Comparison of ENCODE assay signal across 2 cellular contexts in the genomic region with DNA sequence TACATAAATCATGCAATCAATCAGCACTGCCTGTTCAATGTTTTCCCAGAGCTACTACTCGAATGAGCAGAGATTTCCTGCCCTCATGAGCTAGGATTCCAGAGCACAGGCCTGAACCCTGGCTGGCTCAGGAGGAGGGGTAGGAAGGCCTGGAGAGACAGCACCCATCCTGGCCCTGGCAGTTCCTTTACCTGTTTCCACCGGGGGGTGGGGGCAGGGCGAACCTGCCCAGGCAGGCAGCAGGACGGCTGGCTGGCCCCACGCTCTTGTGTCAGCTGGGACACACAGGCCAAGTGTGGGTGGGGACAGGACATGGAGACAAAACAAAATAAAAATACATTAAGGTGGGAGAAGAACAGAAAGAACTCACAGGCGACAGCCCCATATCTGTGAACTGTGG.
TF ChIP-seq lines count a peak whose summit lies in the region.

No MANE protein-coding gene starts in this region.

TF ChIP-seq in liver, 16 proteins besides CTCF, POLR2A, EP300 and RAD21:
- TF ChIP-seq SP1 (IDR thresholded peaks at IDR 0.05): no peak
- peak in 1 of 2 donors; percentile 49 for TF ChIP-seq HNF4A (conservative IDR thresholded peaks at IDR 0.05)
- TF ChIP-seq, protein P1, sequence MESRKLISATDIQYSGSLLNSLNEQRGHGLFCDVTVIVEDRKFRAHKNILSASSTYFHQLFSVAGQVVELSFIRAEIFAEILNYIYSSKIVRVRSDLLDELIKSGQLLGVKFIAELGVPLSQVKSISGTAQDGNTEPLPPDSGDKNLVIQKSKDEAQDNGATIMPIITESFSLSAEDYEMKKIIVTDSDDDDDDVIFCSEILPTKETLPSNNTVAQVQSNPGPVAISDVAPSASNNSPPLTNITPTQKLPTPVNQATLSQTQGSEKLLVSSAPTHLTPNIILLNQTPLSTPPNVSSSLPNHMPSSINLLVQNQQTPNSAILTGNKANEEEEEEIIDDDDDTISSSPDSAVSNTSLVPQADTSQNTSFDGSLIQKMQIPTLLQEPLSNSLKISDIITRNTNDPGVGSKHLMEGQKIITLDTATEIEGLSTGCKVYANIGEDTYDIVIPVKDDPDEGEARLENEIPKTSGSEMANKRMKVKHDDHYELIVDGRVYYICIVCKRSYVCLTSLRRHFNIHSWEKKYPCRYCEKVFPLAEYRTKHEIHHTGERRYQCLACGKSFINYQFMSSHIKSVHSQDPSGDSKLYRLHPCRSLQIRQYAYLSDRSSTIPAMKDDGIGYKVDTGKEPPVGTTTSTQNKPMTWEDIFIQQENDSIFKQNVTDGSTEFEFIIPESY (IDR thresholded peaks at IDR 0.05): no peak
- TF ChIP-seq, protein P2, sequence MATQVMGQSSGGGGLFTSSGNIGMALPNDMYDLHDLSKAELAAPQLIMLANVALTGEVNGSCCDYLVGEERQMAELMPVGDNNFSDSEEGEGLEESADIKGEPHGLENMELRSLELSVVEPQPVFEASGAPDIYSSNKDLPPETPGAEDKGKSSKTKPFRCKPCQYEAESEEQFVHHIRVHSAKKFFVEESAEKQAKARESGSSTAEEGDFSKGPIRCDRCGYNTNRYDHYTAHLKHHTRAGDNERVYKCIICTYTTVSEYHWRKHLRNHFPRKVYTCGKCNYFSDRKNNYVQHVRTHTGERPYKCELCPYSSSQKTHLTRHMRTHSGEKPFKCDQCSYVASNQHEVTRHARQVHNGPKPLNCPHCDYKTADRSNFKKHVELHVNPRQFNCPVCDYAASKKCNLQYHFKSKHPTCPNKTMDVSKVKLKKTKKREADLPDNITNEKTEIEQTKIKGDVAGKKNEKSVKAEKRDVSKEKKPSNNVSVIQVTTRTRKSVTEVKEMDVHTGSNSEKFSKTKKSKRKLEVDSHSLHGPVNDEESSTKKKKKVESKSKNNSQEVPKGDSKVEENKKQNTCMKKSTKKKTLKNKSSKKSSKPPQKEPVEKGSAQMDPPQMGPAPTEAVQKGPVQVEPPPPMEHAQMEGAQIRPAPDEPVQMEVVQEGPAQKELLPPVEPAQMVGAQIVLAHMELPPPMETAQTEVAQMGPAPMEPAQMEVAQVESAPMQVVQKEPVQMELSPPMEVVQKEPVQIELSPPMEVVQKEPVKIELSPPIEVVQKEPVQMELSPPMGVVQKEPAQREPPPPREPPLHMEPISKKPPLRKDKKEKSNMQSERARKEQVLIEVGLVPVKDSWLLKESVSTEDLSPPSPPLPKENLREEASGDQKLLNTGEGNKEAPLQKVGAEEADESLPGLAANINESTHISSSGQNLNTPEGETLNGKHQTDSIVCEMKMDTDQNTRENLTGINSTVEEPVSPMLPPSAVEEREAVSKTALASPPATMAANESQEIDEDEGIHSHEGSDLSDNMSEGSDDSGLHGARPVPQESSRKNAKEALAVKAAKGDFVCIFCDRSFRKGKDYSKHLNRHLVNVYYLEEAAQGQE (IDR thresholded peaks at IDR 0.05): no peak
- TF ChIP-seq, protein P3, sequence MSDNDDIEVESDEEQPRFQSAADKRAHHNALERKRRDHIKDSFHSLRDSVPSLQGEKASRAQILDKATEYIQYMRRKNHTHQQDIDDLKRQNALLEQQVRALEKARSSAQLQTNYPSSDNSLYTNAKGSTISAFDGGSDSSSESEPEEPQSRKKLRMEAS (IDR thresholded peaks at IDR 0.05): no peak
- TF ChIP-seq YY1 (IDR thresholded peaks at IDR 0.05): no peak
- no peak for TF ChIP-seq EGR1 (IDR thresholded peaks at IDR 0.05; ENCODE audit: low read depth in 2 of 2)
- no peak for TF ChIP-seq NR2F2 (IDR thresholded peaks at IDR 0.05)
- TF ChIP-seq RXRA (IDR thresholded peaks at IDR 0.05): peak; percentile 31 to 51
- no peak for TF ChIP-seq HNF4G (IDR thresholded peaks at IDR 0.05)
- no peak for TF ChIP-seq FOXA1 (IDR thresholded peaks at IDR 0.05)
- TF ChIP-seq TAF1 (conservative IDR thresholded peaks at IDR 0.05): no peak
- TF ChIP-seq, protein P4, sequence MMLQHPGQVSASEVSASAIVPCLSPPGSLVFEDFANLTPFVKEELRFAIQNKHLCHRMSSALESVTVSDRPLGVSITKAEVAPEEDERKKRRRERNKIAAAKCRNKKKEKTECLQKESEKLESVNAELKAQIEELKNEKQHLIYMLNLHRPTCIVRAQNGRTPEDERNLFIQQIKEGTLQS (IDR thresholded peaks at IDR 0.05): no peak
- TF ChIP-seq FOXA2 (IDR thresholded peaks at IDR 0.05): no peak
- no peak for TF ChIP-seq JUND (IDR thresholded peaks at IDR 0.05)
- TF ChIP-seq GABPA (IDR thresholded peaks at IDR 0.05 in 1 of 2, conservative IDR thresholded peaks at IDR 0.05 in 1 of 2): no peak
TF ChIP-seq in liver: peak in this region for 2.

TF ChIP-seq in HepG2, 621 proteins besides CTCF, POLR2A, EP300 and RAD21:
- no peak for TF ChIP-seq ARNT (IDR thresholded peaks at IDR 0.05)
- TF ChIP-seq MTF1 (CRISPR knock-in tag; IDR thresholded peaks at IDR 0.05): no peak
- no peak for TF ChIP-seq ZNF224 (CRISPR knock-in tag; IDR thresholded peaks at IDR 0.05)
- no peak for TF ChIP-seq ARHGAP35 (CRISPR knock-in tag; IDR thresholded peaks at IDR 0.05; ENCODE audit: borderline replicate concordance)
- no peak for TF ChIP-seq ZFAT (CRISPR knock-in tag; conservative IDR thresholded peaks at IDR 0.05)
- TF ChIP-seq SPEN (CRISPR knock-in tag; IDR thresholded peaks at IDR 0.05; ENCODE audit: low read depth): no peak
- TF ChIP-seq, protein P5, sequence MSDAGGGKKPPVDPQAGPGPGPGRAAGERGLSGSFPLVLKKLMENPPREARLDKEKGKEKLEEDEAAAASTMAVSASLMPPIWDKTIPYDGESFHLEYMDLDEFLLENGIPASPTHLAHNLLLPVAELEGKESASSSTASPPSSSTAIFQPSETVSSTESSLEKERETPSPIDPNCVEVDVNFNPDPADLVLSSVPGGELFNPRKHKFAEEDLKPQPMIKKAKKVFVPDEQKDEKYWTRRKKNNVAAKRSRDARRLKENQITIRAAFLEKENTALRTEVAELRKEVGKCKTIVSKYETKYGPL (CRISPR knock-in tag; IDR thresholded peaks at IDR 0.05): no peak
- no peak for TF ChIP-seq CEBPG (CRISPR knock-in tag; IDR thresholded peaks at IDR 0.05)
- TF ChIP-seq, protein P6, sequence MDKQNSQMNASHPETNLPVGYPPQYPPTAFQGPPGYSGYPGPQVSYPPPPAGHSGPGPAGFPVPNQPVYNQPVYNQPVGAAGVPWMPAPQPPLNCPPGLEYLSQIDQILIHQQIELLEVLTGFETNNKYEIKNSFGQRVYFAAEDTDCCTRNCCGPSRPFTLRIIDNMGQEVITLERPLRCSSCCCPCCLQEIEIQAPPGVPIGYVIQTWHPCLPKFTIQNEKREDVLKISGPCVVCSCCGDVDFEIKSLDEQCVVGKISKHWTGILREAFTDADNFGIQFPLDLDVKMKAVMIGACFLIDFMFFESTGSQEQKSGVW (CRISPR knock-in tag; IDR thresholded peaks at IDR 0.05; ENCODE audit: borderline replicate concordance): no peak
- TF ChIP-seq MEF2D (CRISPR knock-in tag; IDR thresholded peaks at IDR 0.05): no peak
- TF ChIP-seq, protein P7, sequence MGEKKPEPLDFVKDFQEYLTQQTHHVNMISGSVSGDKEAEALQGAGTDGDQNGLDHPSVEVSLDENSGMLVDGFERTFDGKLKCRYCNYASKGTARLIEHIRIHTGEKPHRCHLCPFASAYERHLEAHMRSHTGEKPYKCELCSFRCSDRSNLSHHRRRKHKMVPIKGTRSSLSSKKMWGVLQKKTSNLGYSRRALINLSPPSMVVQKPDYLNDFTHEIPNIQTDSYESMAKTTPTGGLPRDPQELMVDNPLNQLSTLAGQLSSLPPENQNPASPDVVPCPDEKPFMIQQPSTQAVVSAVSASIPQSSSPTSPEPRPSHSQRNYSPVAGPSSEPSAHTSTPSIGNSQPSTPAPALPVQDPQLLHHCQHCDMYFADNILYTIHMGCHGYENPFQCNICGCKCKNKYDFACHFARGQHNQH (CRISPR knock-in tag; IDR thresholded peaks at IDR 0.05): no peak
- TF ChIP-seq RARA (CRISPR knock-in tag; IDR thresholded peaks at IDR 0.05): no peak
- TF ChIP-seq, protein P8, sequence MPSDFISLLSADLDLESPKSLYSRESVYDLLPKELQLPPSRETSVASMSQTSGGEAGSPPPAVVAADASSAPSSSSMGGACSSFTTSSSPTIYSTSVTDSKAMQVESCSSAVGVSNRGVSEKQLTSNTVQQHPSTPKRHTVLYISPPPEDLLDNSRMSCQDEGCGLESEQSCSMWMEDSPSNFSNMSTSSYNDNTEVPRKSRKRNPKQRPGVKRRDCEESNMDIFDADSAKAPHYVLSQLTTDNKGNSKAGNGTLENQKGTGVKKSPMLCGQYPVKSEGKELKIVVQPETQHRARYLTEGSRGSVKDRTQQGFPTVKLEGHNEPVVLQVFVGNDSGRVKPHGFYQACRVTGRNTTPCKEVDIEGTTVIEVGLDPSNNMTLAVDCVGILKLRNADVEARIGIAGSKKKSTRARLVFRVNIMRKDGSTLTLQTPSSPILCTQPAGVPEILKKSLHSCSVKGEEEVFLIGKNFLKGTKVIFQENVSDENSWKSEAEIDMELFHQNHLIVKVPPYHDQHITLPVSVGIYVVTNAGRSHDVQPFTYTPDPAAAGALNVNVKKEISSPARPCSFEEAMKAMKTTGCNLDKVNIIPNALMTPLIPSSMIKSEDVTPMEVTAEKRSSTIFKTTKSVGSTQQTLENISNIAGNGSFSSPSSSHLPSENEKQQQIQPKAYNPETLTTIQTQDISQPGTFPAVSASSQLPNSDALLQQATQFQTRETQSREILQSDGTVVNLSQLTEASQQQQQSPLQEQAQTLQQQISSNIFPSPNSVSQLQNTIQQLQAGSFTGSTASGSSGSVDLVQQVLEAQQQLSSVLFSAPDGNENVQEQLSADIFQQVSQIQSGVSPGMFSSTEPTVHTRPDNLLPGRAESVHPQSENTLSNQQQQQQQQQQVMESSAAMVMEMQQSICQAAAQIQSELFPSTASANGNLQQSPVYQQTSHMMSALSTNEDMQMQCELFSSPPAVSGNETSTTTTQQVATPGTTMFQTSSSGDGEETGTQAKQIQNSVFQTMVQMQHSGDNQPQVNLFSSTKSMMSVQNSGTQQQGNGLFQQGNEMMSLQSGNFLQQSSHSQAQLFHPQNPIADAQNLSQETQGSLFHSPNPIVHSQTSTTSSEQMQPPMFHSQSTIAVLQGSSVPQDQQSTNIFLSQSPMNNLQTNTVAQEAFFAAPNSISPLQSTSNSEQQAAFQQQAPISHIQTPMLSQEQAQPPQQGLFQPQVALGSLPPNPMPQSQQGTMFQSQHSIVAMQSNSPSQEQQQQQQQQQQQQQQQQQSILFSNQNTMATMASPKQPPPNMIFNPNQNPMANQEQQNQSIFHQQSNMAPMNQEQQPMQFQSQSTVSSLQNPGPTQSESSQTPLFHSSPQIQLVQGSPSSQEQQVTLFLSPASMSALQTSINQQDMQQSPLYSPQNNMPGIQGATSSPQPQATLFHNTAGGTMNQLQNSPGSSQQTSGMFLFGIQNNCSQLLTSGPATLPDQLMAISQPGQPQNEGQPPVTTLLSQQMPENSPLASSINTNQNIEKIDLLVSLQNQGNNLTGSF (CRISPR knock-in tag; IDR thresholded peaks at IDR 0.05): no peak
- TF ChIP-seq, protein P9, sequence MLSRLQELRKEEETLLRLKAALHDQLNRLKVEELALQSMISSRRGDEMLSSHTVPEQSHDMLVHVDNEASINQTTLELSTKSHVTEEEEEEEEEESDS (CRISPR knock-in tag; IDR thresholded peaks at IDR 0.05; ENCODE audit: borderline replicate concordance): no peak
